In genomic region chr1:26574018-26574417, GRCh38 we compare ENCODE assay signal across 16 cellular contexts.
"Had no signal": no experiment of that assay in that cellular context is flagged by ENCODE, and none has a peak within 500 bp of the region (broad histone marks: within the 10 kb centered on the region; RNA-seq: fewer than 3 reads in every experiment).

No MANE protein-coding gene starts in this region.

- H3K4me3 Mint-ChIP-seq: activated B cell treated with CpG ODN at 0.5 μM for 24 hours; activated CD4-positive, alpha-beta memory T cell treated with anti-CD3 and anti-CD28 coated beads for 36 hours; naive thymus-derived CD8-positive, alpha-beta T cell; T-helper 2 cell treated with Interferon-gamma antibody and Interleukin-4, amounts not matched to agents 5 μg/mL and 100 μg/mL, for 36 hours had no signal

- H3K27ac Mint-ChIP-seq: activated B cell treated with CpG ODN at 0.5 μM for 24 hours; activated CD4-positive, alpha-beta memory T cell treated with anti-CD3 and anti-CD28 coated beads for 36 hours; T-helper 2 cell treated with Interferon-gamma antibody and Interleukin-4, amounts not matched to agents 5 μg/mL and 100 μg/mL, for 36 hours had no signal

- ATAC-seq: naive thymus-derived CD8-positive, alpha-beta T cell; stimulated activated naive CD8-positive, alpha-beta T cell treated with anti-CD3 and anti-CD28 coated beads, Interleukin-15, Interleukin-2, amounts not matched to agents 100 U/mL and 50 U/mL, for 24 hours had no signal

- H3K27me3 Mint-ChIP-seq: activated B cell treated with CpG ODN at 0.5 μM for 24 hours; activated CD4-positive, alpha-beta memory T cell treated with anti-CD3 and anti-CD28 coated beads for 36 hours; naive thymus-derived CD8-positive, alpha-beta T cell had no signal

- H3K36me3 ChIP-seq: left ventricle myocardium inferior, sigmoid colon had no signal

- H3K4me1 Mint-ChIP-seq: activated B cell treated with CpG ODN at 0.5 μM for 24 hours had no signal

- DNase-seq: activated B cell treated with CpG ODN at 0.5 μM for 24 hours; activated CD4-positive, alpha-beta memory T cell treated with anti-CD3 and anti-CD28 coated beads for 36 hours; activated CD4-positive, alpha-beta T cell treated with anti-CD3 and anti-CD28 coated beads for 4 hours; activated naive CD4-positive, alpha-beta T cell treated with Interleukin-2 at 50 U/mL for 16 hours; activated T-cell treated with anti-CD3 and anti-CD28 coated beads, Interleukin-2, amount 50 U/mL, for 1 hour; left ventricle myocardium inferior; mesenchymal stem cell; mucosa of descending colon; naive thymus-derived CD8-positive, alpha-beta T cell; sigmoid colon; tibial artery had no signal

- H3K4me3 ChIP-seq: coronary artery, left ventricle myocardium inferior, mucosa of descending colon, sigmoid colon, tibial artery had no signal

- H3K27ac ChIP-seq: coronary artery, left ventricle myocardium inferior, parathyroid adenoma, sigmoid colon, tibial artery had no signal

- H3K4me1 ChIP-seq: parathyroid adenoma, sigmoid colon, tibial artery had no signal

- H3K9me3 Mint-ChIP-seq: activated B cell treated with CpG ODN at 0.5 μM for 24 hours; activated CD4-positive, alpha-beta memory T cell treated with anti-CD3 and anti-CD28 coated beads for 36 hours; activated T-helper 2 cell treated with anti-CD3 and anti-CD28 coated beads, Interferon-gamma antibody, Interleukin-2, Interleukin-4, amounts not matched to agents 10 μg/mL and 5 μg/mL and 100 μg/mL, durations not matched to agents 14 hours and 24 hours and 36 hours; naive thymus-derived CD8-positive, alpha-beta T cell; T-helper 2 cell treated with Interferon-gamma antibody and Interleukin-4, amounts not matched to agents 5 μg/mL and 100 μg/mL, for 36 hours had no signal

- H3K9me3 ChIP-seq: left ventricle myocardium inferior, mucosa of descending colon, sigmoid colon, tibial artery had no signal

- H3K27me3 ChIP-seq: sigmoid colon, tibial artery had no signal
